In genomic region chr6:2899596-2899995, GRCh38 we compare ENCODE assay signal across 12 cellular contexts. TPM values are rescaled to one million over a fixed set of nuclear protein-coding genes. Genes with fewer than 3 reads are reported as not detected.
DNase-seq lines count a peak whose midpoint lies in the region; ATAC-seq and TF ChIP-seq lines count a peak whose summit lies in the region.
"Had no signal": no experiment of that assay in that cellular context is flagged by ENCODE, and none has a peak within 500 bp of the region (broad histone marks: within the 10 kb centered on the region; RNA-seq: fewer than 3 reads in every experiment).

No MANE protein-coding gene starts in this region.

- H3K36me3 Mint-ChIP-seq in CD8-positive, alpha-beta T cell: peaks cover 71% of the 10 kb centered on the region
- peaks cover 70% of the 10 kb centered on the region for H3K36me3 Mint-ChIP-seq in activated CD8-positive, alpha-beta T cell treated with anti-CD3 and anti-CD28 coated beads for 36 hours (ENCODE audit: low read depth)
- H3K36me3 Mint-ChIP-seq in memory B cell: peaks cover 27% of the 10 kb centered on the region

- H3K4me1 ChIP-seq in CD8-positive, alpha-beta T cell (ENCODE audit: insufficient read depth, low read length): peaks cover 33% of the 10 kb centered on the region
- H3K4me1 ChIP-seq in left lung: peaks cover 0 to 61% of the 10 kb centered on the region in 2 donors

- TF ChIP-seq POLR2A in GM19099 (IDR thresholded peaks at IDR 0.05; ENCODE audit: extremely low read depth, insufficient read length, low read depth): peak; percentile 38

- no peaks in the 10 kb centered on the region for H3K27me3 Mint-ChIP-seq in CD8-positive, alpha-beta T cell (ENCODE audit: low read depth)
- H3K27me3 Mint-ChIP-seq in activated CD8-positive, alpha-beta T cell treated with anti-CD3 and anti-CD28 coated beads for 36 hours: no peaks in the 10 kb centered on the region
- H3K27me3 Mint-ChIP-seq in memory B cell: no peaks in the 10 kb centered on the region

- no peak for TF ChIP-seq CTCF in CD8-positive, alpha-beta T cell (IDR thresholded peaks at IDR 0.05)
- no peak for TF ChIP-seq CTCF in activated CD8-positive, alpha-beta T cell treated with anti-CD3 and anti-CD28 coated beads for 36 hours (IDR thresholded peaks at IDR 0.05)
- no peak for TF ChIP-seq CTCF in left lung (IDR thresholded peaks at IDR 0.05)

- intact Hi-C loops in CD8-positive, alpha-beta T cell (cut with DNase I, micrococcal nuclease): loop anchor here in 1 of 2 experiments (2.0 kb wide), 1 partner anchor 41 kb away; no protein-coding TSS in a partner anchor
- intact Hi-C loops in activated CD8-positive, alpha-beta T cell treated with anti-CD3 and anti-CD28 coated beads for 36 hours (cut with micrococcal nuclease): loop anchor here (5.0 kb wide), 1 partner anchor 42 kb away; no protein-coding TSS in a partner anchor
- intact Hi-C loops in left lung (cut with DNase I): no loop called here
- intact Hi-C loops in left colon (cut with DNase I, micrococcal nuclease): no loop called here

- H3K9me3 ChIP-seq in CD8-positive, alpha-beta T cell (ENCODE audit: low read length): no peaks in the 10 kb centered on the region
- H3K9me3 ChIP-seq in left lung: no peaks in the 10 kb centered on the region
- H3K9me3 ChIP-seq: ovary had no signal

- H3K27ac ChIP-seq in CD8-positive, alpha-beta T cell (ENCODE audit: low read depth, low read length): no peak overlapping the region
- H3K27ac ChIP-seq in left lung: no peak overlapping the region
- H3K27ac ChIP-seq: BLaER1 treated with 17β-estradiol and CSF1 and Interleukin-3, amounts not matched to agents 10 nM and 100 nM; ovary had no signal

- POLR2A ChIA-PET in CD8-positive, alpha-beta T cell (lab: Charles Lee): interaction anchor here (1.0 to 3.7 kb wide), 8 partner anchors 8 to 58 kb away, joined by 3 to 17 read pairs (median 6); partner anchors contain the start of gene SERPINB1
- POLR2A ChIA-PET in activated CD8-positive, alpha-beta T cell treated with anti-CD3 and anti-CD28 coated beads for 36 hours (lab: Charles Lee): interaction anchor here (0.9 to 5.0 kb wide), 11 partner anchors 9 to 90 kb away, joined by 3 to 42 read pairs (median 5); no protein-coding TSS in a partner anchor

- CTCF ChIA-PET in CD8-positive, alpha-beta T cell (lab: Charles Lee): interaction anchor here (0.9 to 4.8 kb wide), 10 partner anchors 10 to 109 kb away, joined by 3 to 49 read pairs (median 6); partner anchors contain the start of gene SERPINB1
- CTCF ChIA-PET in activated CD8-positive, alpha-beta T cell treated with anti-CD3 and anti-CD28 coated beads for 36 hours (lab: Charles Lee): interaction anchor here (0.6 to 4.5 kb wide), 9 partner anchors 12 to 134 kb away, joined by 3 to 36 read pairs (median 7); partner anchors contain the start of gene WRNIP1

- peaks cover 32% of the 10 kb centered on the region for H3K36me3 ChIP-seq in CD8-positive, alpha-beta T cell (ENCODE audit: insufficient read depth, low read length)
- H3K36me3 ChIP-seq in left lung: peaks cover 0 to 43% of the 10 kb centered on the region in 2 donors
- H3K36me3 ChIP-seq: ovary had no signal

- peak overlapping the region; percentile 96 for H3K27ac Mint-ChIP-seq in CD8-positive, alpha-beta T cell
- peak overlapping the region; percentile 80 for H3K27ac Mint-ChIP-seq in activated CD8-positive, alpha-beta T cell treated with anti-CD3 and anti-CD28 coated beads for 36 hours
- peak overlapping the region; percentile 96 for H3K27ac Mint-ChIP-seq in memory B cell

- H3K9me3 Mint-ChIP-seq in CD8-positive, alpha-beta T cell: no peaks in the 10 kb centered on the region
- no peaks in the 10 kb centered on the region for H3K9me3 Mint-ChIP-seq in activated CD8-positive, alpha-beta T cell treated with anti-CD3 and anti-CD28 coated beads for 36 hours
- no peaks in the 10 kb centered on the region for H3K9me3 Mint-ChIP-seq in memory B cell

- ATAC-seq in CD8-positive, alpha-beta T cell: peak; percentile 19
- ATAC-seq in activated CD8-positive, alpha-beta T cell treated with anti-CD3 and anti-CD28 coated beads for 36 hours: peak; percentile 23
- ATAC-seq in memory B cell (ENCODE audit: low read depth) (no peak), HG03571 (IDR thresholded peaks at IDR 0.05; ENCODE audit: unreplicated experiment) (no peak), left lung (no peak), left colon (no peak)

- H3K27me3 ChIP-seq in CD8-positive, alpha-beta T cell (ENCODE audit: insufficient read depth, low read length): no peaks in the 10 kb centered on the region
- H3K27me3 ChIP-seq in left lung: peaks cover 0 to 8% of the 10 kb centered on the region in 2 donors
- H3K27me3 ChIP-seq: ovary had no signal

- peak overlapping the region; percentile 99 for H3K4me3 Mint-ChIP-seq in CD8-positive, alpha-beta T cell
- H3K4me3 Mint-ChIP-seq in activated CD8-positive, alpha-beta T cell treated with anti-CD3 and anti-CD28 coated beads for 36 hours: peak overlapping the region; percentile 98
- peak overlapping the region; percentile 99 for H3K4me3 Mint-ChIP-seq in memory B cell

- H3K4me1 Mint-ChIP-seq in CD8-positive, alpha-beta T cell (ENCODE audit: low read depth): peaks cover 60% of the 10 kb centered on the region
- H3K4me1 Mint-ChIP-seq in activated CD8-positive, alpha-beta T cell treated with anti-CD3 and anti-CD28 coated beads for 36 hours (ENCODE audit: low read depth): peaks cover 49% of the 10 kb centered on the region
- H3K4me1 Mint-ChIP-seq in memory B cell: peaks cover 44% of the 10 kb centered on the region

- peak in 1 of 7 experiments; percentile 33 for DNase-seq in CD8-positive, alpha-beta T cell
- DNase-seq in activated CD8-positive, alpha-beta T cell treated with anti-CD3 and anti-CD28 coated beads for 36 hours: peak; percentile 73
- DNase-seq in memory B cell (ENCODE audit: low spot score in 2 of 2): no peak
- no peak for DNase-seq in left lung
- DNase-seq in globus pallidus (ENCODE audit: low spot score): no peak
- no peak for DNase-seq in left colon
- DNase-seq: IMR-90, NCI-H187, ovary had no signal

- peak overlapping the region; percentile 90 for H3K4me3 ChIP-seq in CD8-positive, alpha-beta T cell (ENCODE audit: low read depth, low read length)
- peak overlapping the region in 1 of 2 donors; percentile 76 for H3K4me3 ChIP-seq in left lung
- H3K4me3 ChIP-seq: ovary had no signal

RNA-seq across cellular contexts. Expression of gene SERPINB9, which starts 3.5 kb away (rescaled TPM):
- 10 to 100 TPM; 36.0 to 39.1 TPM for total RNA-seq in CD8-positive, alpha-beta T cell
- 10 to 100 TPM; 65.7 to 70.3 TPM for total RNA-seq in activated CD8-positive, alpha-beta T cell treated with anti-CD3 and anti-CD28 coated beads for 36 hours
- total RNA-seq in left lung (10 to 100 TPM in 1 of 2 donors, 1 to 10 TPM in 1; 7.6 to 17.0 TPM), left colon (1 to 10 TPM; 3.5 to 4.7 TPM)

RNA-seq across cellular contexts. Expression of gene SERPINB1, which starts 57.9 kb away (rescaled TPM):
- 10 to 100 TPM; 48.8 to 50.7 TPM for total RNA-seq in CD8-positive, alpha-beta T cell
- total RNA-seq in activated CD8-positive, alpha-beta T cell treated with anti-CD3 and anti-CD28 coated beads for 36 hours: 10 to 100 TPM; 55.8 to 60.0 TPM
- 100 to 1,000 TPM in 1 of 2 donors, 10 to 100 TPM in 1; 82.2 to 121 TPM for total RNA-seq in left lung
- 100 to 1,000 TPM; 168 to 208 TPM for total RNA-seq in left colon

Comparison
In these comparisons a context has a peak if more than half of its experiments do, and no peak if none do; other contexts are left out.
1. ATAC-seq: peak in CD8-positive, alpha-beta T cell (single experiment) and activated CD8-positive, alpha-beta T cell treated with anti-CD3 and anti-CD28 coated beads for 36 hours (single experiment); none in memory B cell (single experiment), HG03571 (single experiment), left lung (single experiment) and left colon (single experiment).
2. Peak in every context shown above with its lines, with median percentiles within 50 percentile points of each other: H3K27ac Mint-ChIP-seq and H3K4me3 Mint-ChIP-seq.